Comparison of ENCODE assay signal across 21 cellular contexts in the genomic region with DNA sequence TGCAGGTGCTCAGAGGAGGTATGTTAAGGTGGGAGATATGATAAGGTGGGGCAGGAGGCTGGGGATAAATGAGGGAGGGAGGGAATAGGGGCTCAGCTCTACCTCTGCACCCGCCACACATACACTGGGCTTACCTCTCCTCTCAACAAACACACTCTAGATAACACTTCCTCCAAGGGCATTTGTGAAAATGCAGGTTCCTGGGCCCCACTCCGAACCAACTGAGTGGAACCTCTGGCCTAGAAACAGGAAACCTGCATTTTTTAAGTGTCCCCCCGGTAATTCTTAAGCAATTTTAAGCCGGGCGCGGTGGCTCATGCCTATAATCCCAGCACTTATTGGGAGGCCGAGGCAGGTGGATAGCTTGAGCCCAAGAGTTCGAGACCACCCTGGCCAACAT. TPM values are rescaled to one million over a fixed set of nuclear protein-coding genes. Genes with fewer than 3 reads are reported as not detected.
DNase-seq lines count a peak whose midpoint lies in the region; ATAC-seq and TF ChIP-seq lines count a peak whose summit lies in the region.
"Had no signal": no experiment of that assay in that cellular context is flagged by ENCODE, and none has a peak within 500 bp of the region (broad histone marks: within the 10 kb centered on the region; RNA-seq: fewer than 3 reads in every experiment).

No MANE protein-coding gene starts in this region.

- peaks cover 87% of the 10 kb centered on the region for H3K36me3 Mint-ChIP-seq in activated T-cell treated with anti-CD3 and anti-CD28 coated beads, Interleukin-2, amount 50 U/mL, for 24 hours (ENCODE audit: low read depth)
- peaks cover 18% of the 10 kb centered on the region for H3K36me3 Mint-ChIP-seq in activated T-cell treated with anti-CD3 and anti-CD28 coated beads, Interleukin-2, amount 50 U/mL, for 4 hours (ENCODE audit: insufficient read depth)
- peaks cover 35% of the 10 kb centered on the region for H3K36me3 Mint-ChIP-seq in T-helper 2 cell treated with Interferon-gamma antibody and Interleukin-4, amounts not matched to agents 5 μg/mL and 100 μg/mL, for 36 hours (ENCODE audit: low read depth)
- peaks cover 12% of the 10 kb centered on the region for H3K36me3 Mint-ChIP-seq in activated naive CD8-positive, alpha-beta T cell

- DNase-seq in activated T-cell treated with anti-CD3 and anti-CD28 coated beads, Interleukin-2, amount 50 U/mL, for 24 hours = peak; percentile 26
- no peak for DNase-seq in activated T-cell treated with anti-CD3 and anti-CD28 coated beads, Interleukin-2, amount 50 U/mL, for 4 hours
- no peak for DNase-seq in T-helper 2 cell treated with Interferon-gamma antibody and Interleukin-4, amounts not matched to agents 5 μg/mL and 100 μg/mL, for 36 hours (ENCODE audit: low spot score)
- peak; percentile 43 for DNase-seq in posterior vena cava (ENCODE audit: low spot score)
- DNase-seq in mucosa of descending colon = no peak
- no peak for DNase-seq in NCI-H226
- DNase-seq: CD8-positive, alpha-beta memory T cell; DND-41; GDM1; KG1; NCI-H1048; NCI-H146; NCI-H2081 treated with DMSO at 0.1 percent for 48 hours; NCI-H345; NCI-H69; NK-92 treated with Interleukin-12 subunit alpha and Interleukin-12 subunit beta, amount 100 ng/mL, for 24 hours had no signal

- H3K27me3 Mint-ChIP-seq in activated T-cell treated with anti-CD3 and anti-CD28 coated beads, Interleukin-2, amount 50 U/mL, for 24 hours = no peaks in the 10 kb centered on the region
- no peaks in the 10 kb centered on the region for H3K27me3 Mint-ChIP-seq in activated T-cell treated with anti-CD3 and anti-CD28 coated beads, Interleukin-2, amount 50 U/mL, for 4 hours (ENCODE audit: low read depth)
- no peaks in the 10 kb centered on the region for H3K27me3 Mint-ChIP-seq in T-helper 2 cell treated with Interferon-gamma antibody and Interleukin-4, amounts not matched to agents 5 μg/mL and 100 μg/mL, for 36 hours (ENCODE audit: low read depth)
- H3K27me3 Mint-ChIP-seq in activated naive CD8-positive, alpha-beta T cell = no peaks in the 10 kb centered on the region
- H3K27me3 Mint-ChIP-seq: B cell; CD8-positive, alpha-beta memory T cell had no signal

- no peaks in the 10 kb centered on the region for H3K9me3 ChIP-seq in mucosa of descending colon

- H3K9me3 Mint-ChIP-seq in activated T-cell treated with anti-CD3 and anti-CD28 coated beads, Interleukin-2, amount 50 U/mL, for 24 hours = no peaks in the 10 kb centered on the region
- peaks cover 3% of the 10 kb centered on the region for H3K9me3 Mint-ChIP-seq in activated T-cell treated with anti-CD3 and anti-CD28 coated beads, Interleukin-2, amount 50 U/mL, for 4 hours
- H3K9me3 Mint-ChIP-seq in T-helper 2 cell treated with Interferon-gamma antibody and Interleukin-4, amounts not matched to agents 5 μg/mL and 100 μg/mL, for 36 hours = peaks cover 5% of the 10 kb centered on the region
- no peaks in the 10 kb centered on the region for H3K9me3 Mint-ChIP-seq in activated naive CD8-positive, alpha-beta T cell (ENCODE audit: low read depth)
- H3K9me3 Mint-ChIP-seq: CD8-positive, alpha-beta memory T cell had no signal

- H3K4me1 ChIP-seq in mucosa of descending colon (ENCODE audit: low read depth) = no peaks in the 10 kb centered on the region

- no peak for ATAC-seq in activated T-cell treated with anti-CD3 and anti-CD28 coated beads, Interleukin-2, amount 50 U/mL, for 4 hours
- ATAC-seq in mucosa of descending colon = no peak
- ATAC-seq in HG03139 (IDR thresholded peaks at IDR 0.05; ENCODE audit: unreplicated experiment) = no peak

- intact Hi-C loops in posterior vena cava (cut with DNase I) (no loop called here), mucosa of descending colon (cut with DNase I, micrococcal nuclease) (no loop called here)

- peaks cover 91% of the 10 kb centered on the region for H3K4me1 Mint-ChIP-seq in activated T-cell treated with anti-CD3 and anti-CD28 coated beads, Interleukin-2, amount 50 U/mL, for 24 hours (ENCODE audit: low read depth)
- peaks cover 68% of the 10 kb centered on the region for H3K4me1 Mint-ChIP-seq in activated T-cell treated with anti-CD3 and anti-CD28 coated beads, Interleukin-2, amount 50 U/mL, for 4 hours (ENCODE audit: low read depth)
- peaks cover 69% of the 10 kb centered on the region for H3K4me1 Mint-ChIP-seq in T-helper 2 cell treated with Interferon-gamma antibody and Interleukin-4, amounts not matched to agents 5 μg/mL and 100 μg/mL, for 36 hours (ENCODE audit: low read depth)
- peaks cover 65% of the 10 kb centered on the region for H3K4me1 Mint-ChIP-seq in activated naive CD8-positive, alpha-beta T cell (ENCODE audit: low read depth)

- no peak overlapping the region for H3K4me3 ChIP-seq in mucosa of descending colon

- no peaks in the 10 kb centered on the region for H3K36me3 ChIP-seq in mucosa of descending colon (ENCODE audit: low read depth)

- H3K27ac Mint-ChIP-seq in activated T-cell treated with anti-CD3 and anti-CD28 coated beads, Interleukin-2, amount 50 U/mL, for 24 hours = peak overlapping the region; percentile 96
- H3K27ac Mint-ChIP-seq in T-helper 2 cell treated with Interferon-gamma antibody and Interleukin-4, amounts not matched to agents 5 μg/mL and 100 μg/mL, for 36 hours = peak overlapping the region; percentile 91
- peak overlapping the region; percentile 19 for H3K27ac Mint-ChIP-seq in activated naive CD8-positive, alpha-beta T cell
- H3K27ac Mint-ChIP-seq: B cell had no signal

- TF ChIP-seq CTCF in mucosa of descending colon (IDR thresholded peaks at IDR 0.05) = no peak

- peak overlapping the region; percentile 51 for H3K4me3 Mint-ChIP-seq in activated T-cell treated with anti-CD3 and anti-CD28 coated beads, Interleukin-2, amount 50 U/mL, for 24 hours
- no peak overlapping the region for H3K4me3 Mint-ChIP-seq in activated T-cell treated with anti-CD3 and anti-CD28 coated beads, Interleukin-2, amount 50 U/mL, for 4 hours
- peak overlapping the region; percentile 36 for H3K4me3 Mint-ChIP-seq in T-helper 2 cell treated with Interferon-gamma antibody and Interleukin-4, amounts not matched to agents 5 μg/mL and 100 μg/mL, for 36 hours
- no peak overlapping the region for H3K4me3 Mint-ChIP-seq in activated naive CD8-positive, alpha-beta T cell
- H3K4me3 Mint-ChIP-seq: B cell had no signal

RNA-seq across cellular contexts. Expression of a gene that starts 46.5 kb away (rescaled TPM):
- total RNA-seq in activated T-cell treated with anti-CD3 and anti-CD28 coated beads, Interleukin-2, amount 50 U/mL, for 4 hours = 100 to 1,000 TPM; 318 to 420 (median 359) TPM
- total RNA-seq in posterior vena cava (under 1 TPM; 0.52 to 0.60 TPM), mucosa of descending colon (1 to 10 TPM; 1.2 to 3.4 (median 1.5) TPM)
- total RNA-seq: H1, M059J had no signal

Comparison
In these comparisons a context has a peak if more than half of its experiments do, and no peak if none do; other contexts are left out.
1. DNase-seq: peak in activated T-cell treated with anti-CD3 and anti-CD28 coated beads, Interleukin-2, amount 50 U/mL, for 24 hours (single experiment) and posterior vena cava (single experiment); none in activated T-cell treated with anti-CD3 and anti-CD28 coated beads, Interleukin-2, amount 50 U/mL, for 4 hours (single experiment), T-helper 2 cell treated with Interferon-gamma antibody and Interleukin-4, amounts not matched to agents 5 μg/mL and 100 μg/mL, for 36 hours (single experiment), mucosa of descending colon (0 of 3) and NCI-H226 (single experiment).
2. H3K4me3 Mint-ChIP-seq: peak in activated T-cell treated with anti-CD3 and anti-CD28 coated beads, Interleukin-2, amount 50 U/mL, for 24 hours (single experiment) and T-helper 2 cell treated with Interferon-gamma antibody and Interleukin-4, amounts not matched to agents 5 μg/mL and 100 μg/mL, for 36 hours (single experiment); none in activated T-cell treated with anti-CD3 and anti-CD28 coated beads, Interleukin-2, amount 50 U/mL, for 4 hours (single experiment) and activated naive CD8-positive, alpha-beta T cell (single experiment).
3. H3K27ac Mint-ChIP-seq: peak in every context shown above with its lines; median percentile 96 in activated T-cell treated with anti-CD3 and anti-CD28 coated beads, Interleukin-2, amount 50 U/mL, for 24 hours; 91 in T-helper 2 cell treated with Interferon-gamma antibody and Interleukin-4, amounts not matched to agents 5 μg/mL and 100 μg/mL, for 36 hours; 19 in activated naive CD8-positive, alpha-beta T cell.
4. RNA of a gene that starts 46.5 kb away (total RNA-seq): 318 to 420 TPM in activated T-cell treated with anti-CD3 and anti-CD28 coated beads, Interleukin-2, amount 50 U/mL, for 4 hours; 1.2 to 3.4 TPM in mucosa of descending colon and 0.52 to 0.60 TPM in posterior vena cava; every median in the first group is over 10 times any median in the second.